In genomic region chr6:148747493-148748160, GRCh38 we compare ENCODE assay signal across 8 cellular contexts. TPM values are rescaled to one million over a fixed set of nuclear protein-coding genes. Genes with fewer than 3 reads are reported as not detected.
DNase-seq lines count a peak whose midpoint lies in the region; ATAC-seq and TF ChIP-seq lines count a peak whose summit lies in the region.

No MANE protein-coding gene starts in this region.

- POLR2A ChIA-PET in activated CD8-positive, alpha-beta T cell treated with anti-CD3 and anti-CD28 coated beads for 36 hours (lab: Charles Lee): interaction anchor here (1.0 to 1.8 kb wide), 3 partner anchors 10 to 24 kb away, joined by 3 to 13 read pairs (median 6); no protein-coding TSS in a partner anchor

- no peak overlapping the region for H3K4me3 ChIP-seq in BE2C (ENCODE audit: low read depth, low read length)
- peak overlapping the region; percentile 67 for H3K4me3 ChIP-seq in epithelial cell of esophagus (ENCODE audit: low read length)
- peak overlapping the region; percentile 95 for H3K4me3 ChIP-seq in thoracic aorta

- CTCF ChIA-PET in activated CD8-positive, alpha-beta T cell treated with anti-CD3 and anti-CD28 coated beads for 36 hours (lab: Charles Lee): interaction anchor here (1.1 to 3.1 kb wide), 4 partner anchors 11 to 281 kb away, joined by 3 to 11 read pairs (median 6); no protein-coding TSS in a partner anchor

- H3K27me3 ChIP-seq in BE2C: peaks cover 60% of the 10 kb centered on the region
- H3K27me3 ChIP-seq in thoracic aorta (replicated peaks; ENCODE audit: insufficient read depth): no peaks in the 10 kb centered on the region

- peak overlapping the region; percentile 82 to 86 for H3K27ac ChIP-seq in thoracic aorta

- no peaks in the 10 kb centered on the region for H3K4me1 ChIP-seq in BE2C
- peaks cover 0 to 26% of the 10 kb centered on the region in 2 donors for H3K4me1 ChIP-seq in thoracic aorta (ENCODE audit: control insufficient read depth in 1 of 2, low read depth in 2 of 2)

- H3K36me3 ChIP-seq in BE2C (no peaks in the 10 kb centered on the region), thoracic aorta (no peaks in the 10 kb centered on the region)

- intact Hi-C loops in activated CD8-positive, alpha-beta T cell treated with anti-CD3 and anti-CD28 coated beads for 36 hours (cut with micrococcal nuclease): no loop called here

- H3K9me3 ChIP-seq in BE2C: no peaks in the 10 kb centered on the region
- H3K9me3 ChIP-seq in thoracic aorta: no peaks in the 10 kb centered on the region

- TF ChIP-seq CTCF in BE2C (IDR thresholded peaks at IDR 0.05; ENCODE audit: low read depth, low read length): no peak
- no peak for TF ChIP-seq CTCF in activated CD8-positive, alpha-beta T cell treated with anti-CD3 and anti-CD28 coated beads for 36 hours (IDR thresholded peaks at IDR 0.05)
- TF ChIP-seq CTCF in epithelial cell of esophagus (IDR thresholded peaks at IDR 0.05; ENCODE audit: insufficient read depth, low read depth, low read length, missing control alignments): no peak
- TF ChIP-seq CTCF in thoracic aorta (IDR thresholded peaks at IDR 0.05): no peak

- DNase-seq in BE2C: peak; percentile 7
- DNase-seq in NCI-H1417 (lab: John Stamatoyannopoulos, UW): peak; percentile 39 to 89 (median 81)
- peak; percentile 51 for DNase-seq in activated CD8-positive, alpha-beta T cell treated with anti-CD3 and anti-CD28 coated beads for 36 hours
- DNase-seq in epithelial cell of esophagus (ENCODE audit: low read depth): peak; percentile 51
- DNase-seq in mucosa of gallbladder (ENCODE audit: low spot score): peak; percentile 64
- DNase-seq in thoracic aorta (ENCODE audit: low spot score): no peak
- no peak for DNase-seq in NCI-H187 (lab: John Stamatoyannopoulos, UW)

- H3K27me3 Mint-ChIP-seq in activated CD8-positive, alpha-beta T cell treated with anti-CD3 and anti-CD28 coated beads for 36 hours: peaks cover 41% of the 10 kb centered on the region

- H3K4me3 Mint-ChIP-seq in activated CD8-positive, alpha-beta T cell treated with anti-CD3 and anti-CD28 coated beads for 36 hours: peak overlapping the region; percentile 68

- ATAC-seq in GM19438 (IDR thresholded peaks at IDR 0.05; ENCODE audit: low read depth, unreplicated experiment) (peak; percentile 30), thoracic aorta (ENCODE audit: insufficient number of reproducible peaks, low FRiP score, low read depth) (no peak)
- peak; percentile 59 for ATAC-seq in activated CD8-positive, alpha-beta T cell treated with anti-CD3 and anti-CD28 coated beads for 36 hours

- H3K27ac Mint-ChIP-seq in activated CD8-positive, alpha-beta T cell treated with anti-CD3 and anti-CD28 coated beads for 36 hours: no peak overlapping the region

- no peaks in the 10 kb centered on the region for H3K9me3 Mint-ChIP-seq in activated CD8-positive, alpha-beta T cell treated with anti-CD3 and anti-CD28 coated beads for 36 hours

- no peaks in the 10 kb centered on the region for H3K36me3 Mint-ChIP-seq in activated CD8-positive, alpha-beta T cell treated with anti-CD3 and anti-CD28 coated beads for 36 hours (ENCODE audit: low read depth)

- H3K4me1 Mint-ChIP-seq in activated CD8-positive, alpha-beta T cell treated with anti-CD3 and anti-CD28 coated beads for 36 hours (ENCODE audit: low read depth): peaks cover 22% of the 10 kb centered on the region

RNA-seq across cellular contexts. Expression of gene UST, which starts 0.8 kb away (rescaled TPM):
- not detected for polyA plus RNA-seq in BE2C (2012; ENCODE audit: insufficient read depth, insufficient read length, low read depth)
- 1 to 10 TPM; 1.2 to 1.5 TPM for total RNA-seq in activated CD8-positive, alpha-beta T cell treated with anti-CD3 and anti-CD28 coated beads for 36 hours
- 24.0 TPM for total RNA-seq in mucosa of gallbladder
- total RNA-seq in thoracic aorta: 10 to 100 TPM; 24.2 to 30.8 TPM

Comparison
In these comparisons a context has a peak if more than half of its experiments do, and no peak if none do; other contexts are left out.
1. DNase-seq: peak in BE2C (single experiment), NCI-H1417 (3 of 3), activated CD8-positive, alpha-beta T cell treated with anti-CD3 and anti-CD28 coated beads for 36 hours (single experiment), epithelial cell of esophagus (single experiment) and mucosa of gallbladder (single experiment); none in thoracic aorta (single experiment) and NCI-H187 (0 of 2).